1 cellular context compared by ENCODE assay signal in the genomic region with DNA sequence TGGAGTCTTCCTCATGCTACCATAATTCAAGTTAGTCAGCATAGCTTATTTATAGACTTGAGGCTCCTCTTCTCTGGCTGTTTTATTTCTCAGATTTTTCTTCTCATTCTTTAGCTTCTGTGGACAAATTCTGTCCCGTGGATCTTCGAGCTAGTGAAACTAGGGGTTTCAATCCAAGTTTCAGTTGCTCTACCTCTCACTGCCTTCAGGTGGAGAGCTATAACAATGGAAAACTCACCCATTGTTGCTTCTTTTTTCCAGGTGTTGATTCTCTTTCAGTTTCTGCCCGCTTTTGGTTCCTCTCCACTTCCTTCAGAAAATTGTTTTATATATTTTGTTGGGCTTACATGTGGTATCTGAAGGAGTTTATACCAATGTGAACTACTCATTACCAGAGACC.
TF ChIP-seq lines count a peak whose summit lies in the region.

No MANE protein-coding gene starts in this region.

TF ChIP-seq in GM23338, 12 proteins besides CTCF, POLR2A, EP300 and RAD21 (continued from another document):
- TF ChIP-seq, protein P1, sequence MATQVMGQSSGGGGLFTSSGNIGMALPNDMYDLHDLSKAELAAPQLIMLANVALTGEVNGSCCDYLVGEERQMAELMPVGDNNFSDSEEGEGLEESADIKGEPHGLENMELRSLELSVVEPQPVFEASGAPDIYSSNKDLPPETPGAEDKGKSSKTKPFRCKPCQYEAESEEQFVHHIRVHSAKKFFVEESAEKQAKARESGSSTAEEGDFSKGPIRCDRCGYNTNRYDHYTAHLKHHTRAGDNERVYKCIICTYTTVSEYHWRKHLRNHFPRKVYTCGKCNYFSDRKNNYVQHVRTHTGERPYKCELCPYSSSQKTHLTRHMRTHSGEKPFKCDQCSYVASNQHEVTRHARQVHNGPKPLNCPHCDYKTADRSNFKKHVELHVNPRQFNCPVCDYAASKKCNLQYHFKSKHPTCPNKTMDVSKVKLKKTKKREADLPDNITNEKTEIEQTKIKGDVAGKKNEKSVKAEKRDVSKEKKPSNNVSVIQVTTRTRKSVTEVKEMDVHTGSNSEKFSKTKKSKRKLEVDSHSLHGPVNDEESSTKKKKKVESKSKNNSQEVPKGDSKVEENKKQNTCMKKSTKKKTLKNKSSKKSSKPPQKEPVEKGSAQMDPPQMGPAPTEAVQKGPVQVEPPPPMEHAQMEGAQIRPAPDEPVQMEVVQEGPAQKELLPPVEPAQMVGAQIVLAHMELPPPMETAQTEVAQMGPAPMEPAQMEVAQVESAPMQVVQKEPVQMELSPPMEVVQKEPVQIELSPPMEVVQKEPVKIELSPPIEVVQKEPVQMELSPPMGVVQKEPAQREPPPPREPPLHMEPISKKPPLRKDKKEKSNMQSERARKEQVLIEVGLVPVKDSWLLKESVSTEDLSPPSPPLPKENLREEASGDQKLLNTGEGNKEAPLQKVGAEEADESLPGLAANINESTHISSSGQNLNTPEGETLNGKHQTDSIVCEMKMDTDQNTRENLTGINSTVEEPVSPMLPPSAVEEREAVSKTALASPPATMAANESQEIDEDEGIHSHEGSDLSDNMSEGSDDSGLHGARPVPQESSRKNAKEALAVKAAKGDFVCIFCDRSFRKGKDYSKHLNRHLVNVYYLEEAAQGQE (IDR thresholded peaks at IDR 0.05; ENCODE audit: unreplicated experiment) = no peak
- TF ChIP-seq NANOG (IDR thresholded peaks at IDR 0.05; ENCODE audit: borderline replicate concordance) (no peak), EZH2 (IDR thresholded peaks at IDR 0.05; ENCODE audit: low read depth, unreplicated experiment) (no peak), EZH2phosphoT487 (IDR thresholded peaks at IDR 0.05; ENCODE audit: unreplicated experiment) (no peak), STAT1 (IDR thresholded peaks at IDR 0.05; ENCODE audit: unreplicated experiment) (no peak), ZNF331 (CRISPR knock-in tag; IDR thresholded peaks at IDR 0.05; ENCODE audit: low read depth) (no peak), POLR2AphosphoS5 (IDR thresholded peaks at IDR 0.05; ENCODE audit: low read depth) (no peak)
- TF ChIP-seq, protein P2, sequence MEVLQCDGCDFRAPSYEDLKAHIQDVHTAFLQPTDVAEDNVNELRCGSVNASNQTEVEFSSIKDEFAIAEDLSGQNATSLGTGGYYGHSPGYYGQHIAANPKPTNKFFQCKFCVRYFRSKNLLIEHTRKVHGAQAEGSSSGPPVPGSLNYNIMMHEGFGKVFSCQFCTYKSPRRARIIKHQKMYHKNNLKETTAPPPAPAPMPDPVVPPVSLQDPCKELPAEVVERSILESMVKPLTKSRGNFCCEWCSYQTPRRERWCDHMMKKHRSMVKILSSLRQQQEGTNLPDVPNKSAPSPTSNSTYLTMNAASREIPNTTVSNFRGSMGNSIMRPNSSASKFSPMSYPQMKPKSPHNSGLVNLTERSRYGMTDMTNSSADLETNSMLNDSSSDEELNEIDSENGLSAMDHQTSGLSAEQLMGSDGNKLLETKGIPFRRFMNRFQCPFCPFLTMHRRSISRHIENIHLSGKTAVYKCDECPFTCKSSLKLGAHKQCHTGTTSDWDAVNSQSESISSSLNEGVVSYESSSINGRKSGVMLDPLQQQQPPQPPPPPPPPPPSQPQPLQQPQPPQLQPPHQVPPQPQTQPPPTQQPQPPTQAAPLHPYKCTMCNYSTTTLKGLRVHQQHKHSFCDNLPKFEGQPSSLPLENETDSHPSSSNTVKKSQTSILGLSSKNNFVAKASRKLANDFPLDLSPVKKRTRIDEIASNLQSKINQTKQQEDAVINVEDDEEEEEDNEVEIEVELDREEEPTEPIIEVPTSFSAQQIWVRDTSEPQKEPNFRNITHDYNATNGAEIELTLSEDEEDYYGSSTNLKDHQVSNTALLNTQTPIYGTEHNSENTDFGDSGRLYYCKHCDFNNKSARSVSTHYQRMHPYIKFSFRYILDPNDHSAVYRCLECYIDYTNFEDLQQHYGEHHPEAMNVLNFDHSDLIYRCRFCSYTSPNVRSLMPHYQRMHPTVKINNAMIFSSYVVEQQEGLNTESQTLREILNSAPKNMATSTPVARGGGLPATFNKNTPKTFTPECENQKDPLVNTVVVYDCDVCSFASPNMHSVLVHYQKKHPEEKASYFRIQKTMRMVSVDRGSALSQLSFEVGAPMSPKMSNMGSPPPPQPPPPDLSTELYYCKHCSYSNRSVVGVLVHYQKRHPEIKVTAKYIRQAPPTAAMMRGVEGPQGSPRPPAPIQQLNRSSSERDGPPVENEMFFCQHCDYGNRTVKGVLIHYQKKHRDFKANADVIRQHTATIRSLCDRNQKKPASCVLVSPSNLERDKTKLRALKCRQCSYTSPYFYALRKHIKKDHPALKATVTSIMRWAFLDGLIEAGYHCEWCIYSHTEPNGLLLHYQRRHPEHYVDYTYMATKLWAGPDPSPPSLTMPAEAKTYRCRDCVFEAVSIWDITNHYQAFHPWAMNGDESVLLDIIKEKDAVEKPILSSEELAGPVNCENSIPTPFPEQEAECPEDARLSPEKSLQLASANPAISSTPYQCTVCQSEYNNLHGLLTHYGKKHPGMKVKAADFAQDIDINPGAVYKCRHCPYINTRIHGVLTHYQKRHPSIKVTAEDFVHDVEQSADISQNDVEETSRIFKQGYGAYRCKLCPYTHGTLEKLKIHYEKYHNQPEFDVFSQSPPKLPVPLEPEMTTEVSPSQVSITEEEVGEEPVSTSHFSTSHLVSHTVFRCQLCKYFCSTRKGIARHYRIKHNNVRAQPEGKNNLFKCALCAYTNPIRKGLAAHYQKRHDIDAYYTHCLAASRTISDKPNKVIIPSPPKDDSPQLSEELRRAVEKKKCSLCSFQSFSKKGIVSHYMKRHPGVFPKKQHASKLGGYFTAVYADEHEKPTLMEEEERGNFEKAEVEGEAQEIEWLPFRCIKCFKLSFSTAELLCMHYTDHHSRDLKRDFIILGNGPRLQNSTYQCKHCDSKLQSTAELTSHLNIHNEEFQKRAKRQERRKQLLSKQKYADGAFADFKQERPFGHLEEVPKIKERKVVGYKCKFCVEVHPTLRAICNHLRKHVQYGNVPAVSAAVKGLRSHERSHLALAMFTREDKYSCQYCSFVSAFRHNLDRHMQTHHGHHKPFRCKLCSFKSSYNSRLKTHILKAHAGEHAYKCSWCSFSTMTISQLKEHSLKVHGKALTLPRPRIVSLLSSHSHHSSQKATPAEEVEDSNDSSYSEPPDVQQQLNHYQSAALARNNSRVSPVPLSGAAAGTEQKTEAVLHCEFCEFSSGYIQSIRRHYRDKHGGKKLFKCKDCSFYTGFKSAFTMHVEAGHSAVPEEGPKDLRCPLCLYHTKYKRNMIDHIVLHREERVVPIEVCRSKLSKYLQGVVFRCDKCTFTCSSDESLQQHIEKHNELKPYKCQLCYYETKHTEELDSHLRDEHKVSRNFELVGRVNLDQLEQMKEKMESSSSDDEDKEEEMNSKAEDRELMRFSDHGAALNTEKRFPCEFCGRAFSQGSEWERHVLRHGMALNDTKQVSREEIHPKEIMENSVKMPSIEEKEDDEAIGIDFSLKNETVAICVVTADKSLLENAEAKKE (CRISPR knock-in tag; IDR thresholded peaks at IDR 0.05) = no peak
TF ChIP-seq in GM23338: peak in this region for 0.
